8 cellular contexts compared by ENCODE assay signal in genomic region chr21:46559291-46559983, GRCh38. TPM values are rescaled to one million over a fixed set of nuclear protein-coding genes. Genes with fewer than 3 reads are reported as not detected.
DNase-seq lines count a peak whose midpoint lies in the region; ATAC-seq and TF ChIP-seq lines count a peak whose summit lies in the region.

No MANE protein-coding gene starts in this region.

- TF ChIP-seq EP300 in stomach (IDR thresholded peaks at IDR 0.05) = no peak

- no peaks in the 10 kb centered on the region for H3K27me3 Mint-ChIP-seq in osteocyte (ENCODE audit: unreplicated experiment)

- peak overlapping the region; percentile 88 for H2AFZ ChIP-seq in OCI-LY7 (ENCODE audit: low read length)

- peaks cover 18% of the 10 kb centered on the region; the same call in 1 of the 2 replicates for H3K36me3 ChIP-seq in OCI-LY7 (ENCODE audit: insufficient read depth, low read length)
- H3K36me3 ChIP-seq in mucosa of descending colon (ENCODE audit: low read depth) = peaks cover 4% of the 10 kb centered on the region
- peaks cover 51 to 100% (median 100%) of the 10 kb centered on the region in 4 donors for H3K36me3 ChIP-seq in stomach

- intact Hi-C loops in OCI-LY7 (cut with micrococcal nuclease; ENCODE audit: unreplicated experiment) (loop anchor here (5.0 kb wide), 1 partner anchor 102 kb away; the partner anchor contains the start of gene DIP2A), mucosa of descending colon (cut with DNase I, micrococcal nuclease) (no loop called here), stomach (cut with DNase I; ENCODE audit: low total_unique reads) (no loop called here)

- H3K27ac ChIP-seq in OCI-LY7 (ENCODE audit: low read depth, low read length, poor library complexity, severe bottlenecking) = peak overlapping the region; percentile 78
- peak overlapping the region in 4 of 5 donors; percentile 11 to 33 (median 16) for H3K27ac ChIP-seq in stomach

- 67 to 86% (median 74%) methylated on average over 15 to 16 of the region's 16 CpGs for WGBS in stomach, 5 donors

- POLR2A ChIA-PET in OCI-LY7 (lab: Charles Lee) = interaction anchor here (0.7 to 1.5 kb wide), 5 partner anchors 12 to 69 kb away, joined by 3 to 7 read pairs (median 4); no protein-coding TSS in a partner anchor

- H3K4me1 Mint-ChIP-seq in osteocyte (ENCODE audit: unreplicated experiment) = no peaks in the 10 kb centered on the region

- H3K4me3 ChIP-seq in OCI-LY7 (ENCODE audit: low read depth, low read length, poor library complexity, severe bottlenecking) (peak overlapping the region; percentile 52), mucosa of descending colon (no peak overlapping the region), stomach (no peak overlapping the region)

- TF ChIP-seq CTCF in OCI-LY7 (conservative IDR thresholded peaks at IDR 0.05; ENCODE audit: low read length) (no peak), mucosa of descending colon (IDR thresholded peaks at IDR 0.05) (no peak), stomach (IDR thresholded peaks at IDR 0.05) (no peak), osteocyte (IDR thresholded peaks at IDR 0.05) (no peak)

- no peaks in the 10 kb centered on the region for H3K79me2 ChIP-seq in OCI-LY7 (ENCODE audit: insufficient read depth, low read depth, low read length)

- peaks cover 40% of the 10 kb centered on the region for H3K36me3 Mint-ChIP-seq in osteocyte (ENCODE audit: unreplicated experiment)

- TF ChIP-seq POLR2A in stomach (IDR thresholded peaks at IDR 0.05) = no peak

- H3K4me1 ChIP-seq in OCI-LY7 (ENCODE audit: insufficient read depth, low read length, poor library complexity, severe bottlenecking) (peaks cover 29% of the 10 kb centered on the region), mucosa of descending colon (ENCODE audit: low read depth) (no peaks in the 10 kb centered on the region), stomach (no peaks in the 10 kb centered on the region)

- CTCF ChIA-PET in OCI-LY7 (lab: Charles Lee; ENCODE audit: unreplicated experiment) = no interaction called here

- DNase-seq in OCI-LY7 (ENCODE audit: low spot score) = peak; percentile 71
- peak; percentile 54 for DNase-seq in activated effector memory CD4-positive, alpha-beta T cell treated with Interleukin-2 at 50 U/mL for 16 hours
- DNase-seq in mucosa of descending colon = no peak
- peak; percentile 25 for DNase-seq in stomach
- DNase-seq in NCI-H226 = no peak
- no peak for DNase-seq in osteocyte (ENCODE audit: extremely low spot score, unreplicated experiment)
- no peak for DNase-seq in cortex of kidney (lab: John Stamatoyannopoulos, UW)

- H3K9me3 ChIP-seq in OCI-LY7 (ENCODE audit: low read length) = no peaks in the 10 kb centered on the region
- no peaks in the 10 kb centered on the region for H3K9me3 ChIP-seq in mucosa of descending colon
- H3K9me3 ChIP-seq in stomach = no peaks in the 10 kb centered on the region

- no peaks in the 10 kb centered on the region for H3K27me3 ChIP-seq in stomach

- peak overlapping the region; percentile 66 for H3K4me2 ChIP-seq in OCI-LY7 (ENCODE audit: low read length)

- H3K9me2 ChIP-seq in OCI-LY7 (ENCODE audit: insufficient read depth, low read length) = no peaks in the 10 kb centered on the region

- no peak overlapping the region for H3K4me3 Mint-ChIP-seq in osteocyte (ENCODE audit: unreplicated experiment)

- no peak overlapping the region for H3K27ac Mint-ChIP-seq in osteocyte (ENCODE audit: unreplicated experiment)

- no TSS peak for BruUV-seq in OCI-LY7 (replicated peaks; lab: Mats Ljungman, UMichigan)

- no peaks in the 10 kb centered on the region for H4K20me1 ChIP-seq in OCI-LY7 (ENCODE audit: insufficient read depth, low read length)

- no peaks in the 10 kb centered on the region for H3K9me3 Mint-ChIP-seq in osteocyte (ENCODE audit: unreplicated experiment)

- peak; percentile 44 for ATAC-seq in mucosa of descending colon
- no peak for ATAC-seq in GM18498 (IDR thresholded peaks at IDR 0.05; ENCODE audit: unreplicated experiment)

RNA-seq across cellular contexts. Expression of gene S100B, which starts 45.4 kb away (rescaled TPM):
- not detected in 2 replicates for total RNA-seq in OCI-LY7 (2014; rRNA removed; shearing (Covaris generic))
- total RNA-seq in OCI-LY7 (2022) = not detected in 2 replicates
- 10 to 100 TPM in 1 of 3 donors, 1 to 10 TPM in 2; 2.2 to 42.2 (median 6.4) TPM for total RNA-seq in mucosa of descending colon
- 10 to 100 TPM in 1 of 5 donors, 1 to 10 TPM in 3, not detected in 1; 1.8 to 18.4 (median 6.2) TPM for total RNA-seq in stomach
- polyA plus RNA-seq in stomach = 10 to 100 TPM in 1 of 3 donors, 1 to 10 TPM in 2; 7.0 to 13.7 (median 9.1) TPM
- total RNA-seq in osteocyte = not detected in 2 replicates

Comparison
In these comparisons a context has a peak if more than half of its experiments do, and no peak if none do; other contexts are left out.
1. DNase-seq: peak in OCI-LY7 (single experiment), activated effector memory CD4-positive, alpha-beta T cell treated with Interleukin-2 at 50 U/mL for 16 hours (single experiment) and stomach (single experiment); none in mucosa of descending colon (0 of 3), NCI-H226 (single experiment), osteocyte (single experiment) and cortex of kidney (single experiment).